Comparison of ENCODE assay signal across 1 cellular context in genomic region chr5:153425914-153426313, GRCh38.
TF ChIP-seq lines count a peak whose summit lies in the region.

No MANE protein-coding gene starts in this region.

TF ChIP-seq in SK-N-SH, 30 proteins besides CTCF, POLR2A, EP300 and RAD21 (continued from another document):
- TF ChIP-seq PBX3 (IDR thresholded peaks at IDR 0.05) (no peak), REST (IDR thresholded peaks at IDR 0.05; ENCODE audit: low read depth, low read length) (no peak), FOXJ3 (CRISPR knock-in tag; IDR thresholded peaks at IDR 0.05) (no peak), FOXM1 (IDR thresholded peaks at IDR 0.05; ENCODE audit: low read depth) (no peak), GABPA (IDR thresholded peaks at IDR 0.05; ENCODE audit: low read depth) (no peak), MEF2A (IDR thresholded peaks at IDR 0.05; ENCODE audit: borderline replicate concordance, low read depth) (no peak), GATA2 (CRISPR knock-in tag; IDR thresholded peaks at IDR 0.05) (no peak)
